1 cellular context compared by ENCODE assay signal in genomic region chr1:22830747-22831340, GRCh38.
TF ChIP-seq lines count a peak whose summit lies in the region.

No MANE protein-coding gene starts in this region.

TF ChIP-seq in A549, 52 proteins besides CTCF, POLR2A, EP300 and RAD21:
- TF ChIP-seq PBX3 (IDR thresholded peaks at IDR 0.05) = no peak
- TF ChIP-seq EHMT2 (IDR thresholded peaks at IDR 0.05; ENCODE audit: low read depth) = no peak
- TF ChIP-seq HOXB13 (CRISPR knock-in tag; IDR thresholded peaks at IDR 0.05; ENCODE audit: low read depth) = no peak
- TF ChIP-seq NR3C1 (IDR thresholded peaks at IDR 0.05) = no peak
- TF ChIP-seq PHF8 (IDR thresholded peaks at IDR 0.05; ENCODE audit: borderline replicate concordance, low read depth) = no peak
- TF ChIP-seq BHLHE40 (IDR thresholded peaks at IDR 0.05; ENCODE audit: low read depth, low read length) = no peak
- TF ChIP-seq ESRRA (IDR thresholded peaks at IDR 0.05; ENCODE audit: borderline replicate concordance, low read length) = no peak
- TF ChIP-seq ZNF302 (CRISPR knock-in tag; IDR thresholded peaks at IDR 0.05) = no peak
